In the genomic region with DNA sequence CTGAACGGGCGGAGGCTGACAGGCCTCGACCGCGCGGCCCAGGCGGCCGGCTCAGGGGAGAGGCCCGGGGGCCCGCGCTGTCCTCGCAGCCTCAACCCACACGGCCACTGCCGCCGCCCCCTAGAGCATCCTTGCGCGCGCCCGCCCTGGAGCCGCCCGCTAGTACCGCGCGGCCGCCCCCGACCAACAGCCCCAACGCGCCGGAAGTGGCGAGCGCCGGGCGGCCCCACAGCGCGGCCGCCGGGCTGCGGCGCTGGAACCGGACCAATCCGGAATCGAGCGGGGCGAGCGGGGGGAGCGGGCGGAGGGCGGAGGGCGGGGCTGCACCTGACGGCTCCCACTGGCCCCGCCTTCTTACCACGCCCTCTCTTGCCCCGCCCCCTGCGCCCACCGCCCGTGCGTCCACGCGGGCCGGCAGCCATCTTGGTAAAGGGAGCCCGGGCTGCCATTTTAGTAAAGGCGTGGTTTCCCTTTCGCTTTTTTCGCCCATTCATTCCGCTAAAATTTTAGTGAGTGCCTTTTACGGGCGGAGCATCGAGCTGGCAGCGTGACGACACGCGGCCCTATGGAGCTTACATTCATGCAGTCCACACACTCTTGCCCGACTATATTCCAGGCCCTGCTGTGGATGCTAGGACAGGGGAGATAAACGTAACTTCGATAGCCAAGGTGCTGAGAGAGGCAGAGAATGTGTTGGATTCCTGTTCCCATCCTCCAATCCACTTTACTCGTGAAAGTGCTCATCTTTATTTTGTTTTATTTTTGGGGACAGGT, we compare ENCODE assay signal across 8 cellular contexts. TPM values are rescaled to one million over a fixed set of nuclear protein-coding genes. Genes with fewer than 3 reads are reported as not detected.
A peak's percentile ranks its signal among the peaks of the same experiment; 100 is the strongest.
DNase-seq lines count a peak whose midpoint lies in the region; TF ChIP-seq lines count a peak whose summit lies in the region.

A gene with protein sequence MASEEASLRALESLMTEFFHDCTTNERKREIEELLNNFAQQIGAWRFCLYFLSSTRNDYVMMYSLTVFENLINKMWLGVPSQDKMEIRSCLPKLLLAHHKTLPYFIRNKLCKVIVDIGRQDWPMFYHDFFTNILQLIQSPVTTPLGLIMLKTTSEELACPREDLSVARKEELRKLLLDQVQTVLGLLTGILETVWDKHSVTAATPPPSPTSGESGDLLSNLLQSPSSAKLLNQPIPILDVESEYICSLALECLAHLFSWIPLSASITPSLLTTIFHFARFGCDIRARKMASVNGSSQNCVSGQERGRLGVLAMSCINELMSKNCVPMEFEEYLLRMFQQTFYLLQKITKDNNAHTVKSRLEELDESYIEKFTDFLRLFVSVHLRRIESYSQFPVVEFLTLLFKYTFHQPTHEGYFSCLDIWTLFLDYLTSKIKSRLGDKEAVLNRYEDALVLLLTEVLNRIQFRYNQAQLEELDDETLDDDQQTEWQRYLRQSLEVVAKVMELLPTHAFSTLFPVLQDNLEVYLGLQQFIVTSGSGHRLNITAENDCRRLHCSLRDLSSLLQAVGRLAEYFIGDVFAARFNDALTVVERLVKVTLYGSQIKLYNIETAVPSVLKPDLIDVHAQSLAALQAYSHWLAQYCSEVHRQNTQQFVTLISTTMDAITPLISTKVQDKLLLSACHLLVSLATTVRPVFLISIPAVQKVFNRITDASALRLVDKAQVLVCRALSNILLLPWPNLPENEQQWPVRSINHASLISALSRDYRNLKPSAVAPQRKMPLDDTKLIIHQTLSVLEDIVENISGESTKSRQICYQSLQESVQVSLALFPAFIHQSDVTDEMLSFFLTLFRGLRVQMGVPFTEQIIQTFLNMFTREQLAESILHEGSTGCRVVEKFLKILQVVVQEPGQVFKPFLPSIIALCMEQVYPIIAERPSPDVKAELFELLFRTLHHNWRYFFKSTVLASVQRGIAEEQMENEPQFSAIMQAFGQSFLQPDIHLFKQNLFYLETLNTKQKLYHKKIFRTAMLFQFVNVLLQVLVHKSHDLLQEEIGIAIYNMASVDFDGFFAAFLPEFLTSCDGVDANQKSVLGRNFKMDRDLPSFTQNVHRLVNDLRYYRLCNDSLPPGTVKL (minus strand): TSS at position 208 of the 774 bp plus-strand sequence. CDS start 597 bp downstream, outside the sequence.

- H2BK120ac ChIP-seq in neuronal stem cell (ENCODE audit: low read depth, low read length): no peak within 1 kb of the TSS

- peak within 1 kb of the TSS; percentile 52 for H3K23ac ChIP-seq in neuronal stem cell (ENCODE audit: low read depth, low read length, poor library complexity)

- in situ Hi-C loops in SK-MEL-5 (cut with HindIII; ENCODE audit: low pct_unique_long_range_greater_than_20kb, low sequenced_read_pairs): no loop called here

- peak within 1 kb of the TSS; percentile 5 for H2AK5ac ChIP-seq in neuronal stem cell (ENCODE audit: low read depth, low read length)

- H2AFZ ChIP-seq in neuronal stem cell (ENCODE audit: low read length): peak within 1 kb of the TSS; percentile 90

- H4K8ac ChIP-seq in neuronal stem cell (ENCODE audit: low read depth, low read length): peak within 1 kb of the TSS; percentile 68

- CTCF ChIA-PET in HEK293T (lab: Yijun Ruan, JAX): no interaction called here

- H3K27ac ChIP-seq in neuronal stem cell (replicated peaks; ENCODE audit: low read length) (peak within 1 kb of the TSS; percentile 37), subcutaneous abdominal adipose tissue (ENCODE audit: low read depth, low read length) (peak within 1 kb of the TSS; percentile 72)

- peak within 1 kb of the TSS; percentile 83 for H2BK5ac ChIP-seq in neuronal stem cell (ENCODE audit: low read length)

- no peak within 1 kb of the TSS for H2BK12ac ChIP-seq in neuronal stem cell (ENCODE audit: low read length)

- no CpG with 5 or more reads among the region's 76 CpGs for WGBS in neuronal stem cell (ENCODE audit: extremely low coverage in 2 of 2, insufficient read length in 2 of 2, insufficient replicate concordance in 1 of 2), 2 donors

- no peak within 1 kb of the TSS for H2BK15ac ChIP-seq in neuronal stem cell (ENCODE audit: low read length)

- H3K14ac ChIP-seq in neuronal stem cell (ENCODE audit: low read length): no peak within 1 kb of the TSS

- H3K4me1 ChIP-seq in neuronal stem cell (ENCODE audit: control insufficient read depth in 2 of 2, insufficient read depth in 1 of 2, low read depth in 1 of 2, low read length in 2 of 2): peaks cover 7% of the 10 kb centered on the region in 2 donors
- peaks cover 1 to 26% (median 22%) of the 10 kb centered on the region in 5 donors for H3K4me1 ChIP-seq in subcutaneous abdominal adipose tissue (ENCODE audit: control insufficient read depth in 5 of 5, insufficient read depth in 5 of 5, low read length in 5 of 5)

- H3K9ac ChIP-seq in neuronal stem cell (ENCODE audit: low read depth, low read length, poor library complexity): peak within 1 kb of the TSS; percentile 91
- peak within 1 kb of the TSS in 4 of 5 donors; percentile 70 to 80 (median 76) for H3K9ac ChIP-seq in subcutaneous abdominal adipose tissue (ENCODE audit: low read length in 5 of 5)

- peaks cover 1 to 36% of the 10 kb centered on the region in 2 donors for H3K36me3 ChIP-seq in neuronal stem cell (replicated peaks in 1 of 2; ENCODE audit: control insufficient read depth in 2 of 2, insufficient read depth in 2 of 2, low read length in 2 of 2)
- H3K36me3 ChIP-seq in subcutaneous abdominal adipose tissue (ENCODE audit: control insufficient read depth in 5 of 5, insufficient read depth in 5 of 5, low read length in 5 of 5): peaks cover 2 to 14% (median 7%) of the 10 kb centered on the region in 5 donors

- DNase-seq in GDM1 (lab: John Stamatoyannopoulos, UW) (peak; percentile 94), HEK293T (ENCODE audit: extremely low spot score) (peak; percentile 98), NAMALWA (ENCODE audit: low spot score) (peak; percentile 95), SK-MEL-5 (ENCODE audit: low read depth, low spot score) (peak; percentile 93), foreskin melanocyte (peak; percentile 83), neuronal stem cell (ENCODE audit: low spot score) (peak; percentile 94)
- DNase-seq in activated naive CD4-positive, alpha-beta T cell treated with Interleukin-2 at 50 U/mL for 16 hours: peak; percentile 99

- peak within 1 kb of the TSS; percentile 56 for H4K91ac ChIP-seq in neuronal stem cell (ENCODE audit: low read depth, low read length, poor library complexity)

- H3K4me2 ChIP-seq in neuronal stem cell (ENCODE audit: insufficient read depth, low read length, poor library complexity, severe bottlenecking): peak within 1 kb of the TSS; percentile 84

- H3K4ac ChIP-seq in neuronal stem cell (ENCODE audit: low read length): peak within 1 kb of the TSS; percentile 81

- H3K9me3 ChIP-seq in neuronal stem cell (replicated peaks in 1 of 2; ENCODE audit: control insufficient read depth in 2 of 2, insufficient read depth in 1 of 2, low read depth in 1 of 2, low read length in 2 of 2) (no peaks in the 10 kb centered on the region), subcutaneous abdominal adipose tissue (ENCODE audit: control insufficient read depth in 5 of 5, low read length in 5 of 5) (no peaks in the 10 kb centered on the region)

- H3K4me3 ChIP-seq in neuronal stem cell (ENCODE audit: low read length in 2 of 2) (peak within 1 kb of the TSS; percentile 65 to 91), subcutaneous abdominal adipose tissue (ENCODE audit: low read depth in 1 of 5, low read length in 5 of 5) (peak within 1 kb of the TSS; percentile 81 to 92 (median 90))

- peak within 1 kb of the TSS; percentile 92 for H3K18ac ChIP-seq in neuronal stem cell (ENCODE audit: low read length)

- H3K27me3 ChIP-seq in neuronal stem cell (ENCODE audit: control insufficient read depth in 3 of 3, insufficient read depth in 3 of 3, low read depth in 1 of 3, low read length in 3 of 3) (no peaks in the 10 kb centered on the region), subcutaneous abdominal adipose tissue (ENCODE audit: control insufficient read depth in 5 of 5, insufficient read depth in 4 of 5, low read length in 5 of 5) (no peaks in the 10 kb centered on the region)

- peaks cover 8% of the 10 kb centered on the region for H3K79me1 ChIP-seq in neuronal stem cell (ENCODE audit: low read depth, low read length)

- POLR2A ChIA-PET in HEK293T (lab: Yijun Ruan, JAX): interaction anchor here (0.6 to 1.2 kb wide), 7 partner anchors 8 to 72 kb away, joined by 3 to 5 read pairs (median 3); no protein-coding TSS in a partner anchor

TF ChIP-seq in HEK293T, 16 proteins besides CTCF, POLR2A, EP300 and RAD21:
- no peak; the same call in 1 of the 2 replicates for TF ChIP-seq CTBP1 (IDR thresholded peaks at IDR 0.05; ENCODE audit: borderline replicate concordance)
- TF ChIP-seq HDGF (IDR thresholded peaks at IDR 0.05; ENCODE audit: borderline replicate concordance): no peak
- no peak for TF ChIP-seq ARNT (IDR thresholded peaks at IDR 0.05)
- TF ChIP-seq LEF1 (IDR thresholded peaks at IDR 0.05; ENCODE audit: borderline replicate concordance): peak; percentile 85
- peak; percentile 86; the same call in 1 of the 2 replicates for TF ChIP-seq FOXM1 (IDR thresholded peaks at IDR 0.05; ENCODE audit: borderline replicate concordance)
- no peak for TF ChIP-seq FOXK2 (IDR thresholded peaks at IDR 0.05)
- peak; percentile 89 for TF ChIP-seq L3MBTL2 (conservative IDR thresholded peaks at IDR 0.05)
- TF ChIP-seq TARDBP (IDR thresholded peaks at IDR 0.05): no peak
- TF ChIP-seq, protein P1, sequence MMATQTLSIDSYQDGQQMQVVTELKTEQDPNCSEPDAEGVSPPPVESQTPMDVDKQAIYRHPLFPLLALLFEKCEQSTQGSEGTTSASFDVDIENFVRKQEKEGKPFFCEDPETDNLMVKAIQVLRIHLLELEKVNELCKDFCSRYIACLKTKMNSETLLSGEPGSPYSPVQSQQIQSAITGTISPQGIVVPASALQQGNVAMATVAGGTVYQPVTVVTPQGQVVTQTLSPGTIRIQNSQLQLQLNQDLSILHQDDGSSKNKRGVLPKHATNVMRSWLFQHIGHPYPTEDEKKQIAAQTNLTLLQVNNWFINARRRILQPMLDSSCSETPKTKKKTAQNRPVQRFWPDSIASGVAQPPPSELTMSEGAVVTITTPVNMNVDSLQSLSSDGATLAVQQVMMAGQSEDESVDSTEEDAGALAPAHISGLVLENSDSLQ (IDR thresholded peaks at IDR 0.05): no peak
- TF ChIP-seq NFRKB (IDR thresholded peaks at IDR 0.05): no peak
- TF ChIP-seq SP1 (IDR thresholded peaks at IDR 0.05): no peak
- TF ChIP-seq FOXA1 (IDR thresholded peaks at IDR 0.05): no peak
- TF ChIP-seq SUZ12 (IDR thresholded peaks at IDR 0.05): no peak
- no peak for TF ChIP-seq ZNF384 (IDR thresholded peaks at IDR 0.05)
- TF ChIP-seq BHLHE40 (IDR thresholded peaks at IDR 0.05; ENCODE audit: borderline replicate concordance): no peak
- TF ChIP-seq ELF4 (IDR thresholded peaks at IDR 0.05): peak; percentile 39; the same call in 1 of the 2 replicates

RNA-seq across cellular contexts. Expression of the gene that starts here (rescaled TPM):
- total RNA-seq in SK-MEL-5 (2014; rRNA removed; shearing (Covaris generic)): 77.9 and 85.2 TPM in 2 replicates
- 123 and 144 TPM in 2 replicates for polyA plus RNA-seq in SK-MEL-5 (2015; cell fraction: cytosol; rRNA removed)
- 348 and 384 TPM in 2 replicates for polyA plus RNA-seq in SK-MEL-5 (2015; cell fraction: nucleus; rRNA removed)
- polyA plus RNA-seq in neuronal stem cell (2013, experiment 1 of 2): 45.3 TPM
- 42.8 TPM for polyA plus RNA-seq in neuronal stem cell (2013, experiment 2 of 2)

Comparison
In these comparisons a context has a peak if more than half of its experiments do, and no peak if none do; other contexts are left out.
1. Peak in every context shown above with its lines: DNase-seq, H3K4me3 ChIP-seq and H3K27ac ChIP-seq.